In the genomic region with DNA sequence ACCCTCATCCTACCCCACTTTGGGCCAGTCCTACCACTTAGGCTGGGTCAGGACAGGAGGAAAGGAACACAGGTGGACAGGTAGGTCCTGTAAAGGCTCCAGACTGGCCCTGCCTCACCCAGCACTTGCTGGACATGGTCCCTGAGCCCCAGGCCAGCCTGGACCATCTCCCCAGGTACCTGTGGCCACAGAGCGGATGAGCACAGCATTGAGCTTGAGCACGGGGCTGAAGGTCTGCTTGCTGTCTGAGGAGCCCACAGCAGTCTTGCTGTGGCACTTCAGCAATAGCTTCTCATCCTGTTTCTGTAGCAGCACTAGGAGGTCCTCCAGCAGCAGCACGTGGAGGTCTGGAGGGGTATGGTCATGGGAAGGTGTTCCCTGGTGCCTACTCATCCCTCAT, we compare ENCODE assay signal across 33 cellular contexts. TPM values are rescaled to one million over a fixed set of nuclear protein-coding genes. Genes with fewer than 3 reads are reported as not detected.
"Had no signal": no experiment of that assay in that cellular context is flagged by ENCODE, and none has a peak within 500 bp of the region (broad histone marks: within the 10 kb centered on the region; RNA-seq: fewer than 3 reads in every experiment).

No MANE protein-coding gene starts in this region.

- H3K27me3 ChIP-seq: colonic mucosa, esophagus muscularis mucosa, foreskin keratinocyte, gastroesophageal sphincter, heart left ventricle, hepatocyte, right atrium auricular region, sigmoid colon, tibial nerve, upper lobe of right lung, uterus had no signal

- H3K36me3 Mint-ChIP-seq: immature natural killer cell; natural killer cell treated with Interleukin-12 subunit alpha and Interleukin-12 subunit beta and Interleukin-15 and Interleukin-18, amount 100 ng/mL, for 72 hours had no signal

- H3K36me3 ChIP-seq: uterus had no signal

- ATAC-seq: foreskin keratinocyte; gastroesophageal sphincter; heart left ventricle; left ventricle myocardium superior; lower lobe of right lung; natural killer cell treated with Interleukin-12 subunit alpha and Interleukin-12 subunit beta and Interleukin-15 and Interleukin-18, amount 100 ng/mL, for 72 hours; stimulated activated memory B cell treated with anti-CD40 and anti-IgM and Interleukin-4, amounts not matched to agents 10 μg/mL and 1 μg/mL and 100 μg/mL, for 72 hours; stimulated activated naive CD8-positive, alpha-beta T cell treated with anti-CD3 and anti-CD28 coated beads, Interleukin-15, Interleukin-2, amounts not matched to agents 100 U/mL and 50 U/mL, for 24 hours; upper lobe of right lung had no signal

- H3K4me1 ChIP-seq: colonic mucosa, esophagus muscularis mucosa, foreskin keratinocyte, gastroesophageal sphincter, heart left ventricle, lower lobe of right lung, parathyroid adenoma, prostate gland, right atrium auricular region, sigmoid colon, tibial nerve, upper lobe of right lung, uterus had no signal

- H3K9me3 ChIP-seq: colonic mucosa, esophagus muscularis mucosa, gastroesophageal sphincter, heart left ventricle, lower lobe of right lung, prostate gland, right atrium auricular region, sigmoid colon, thoracic aorta, tibial nerve, upper lobe of right lung, uterus had no signal

- H3K27ac ChIP-seq: colonic mucosa, esophagus muscularis mucosa, foreskin keratinocyte, gastroesophageal sphincter, heart left ventricle, hepatocyte, lower lobe of right lung, parathyroid adenoma, prostate gland, right atrium auricular region, sigmoid colon, thoracic aorta, tibial nerve, upper lobe of right lung, uterus had no signal

- DNase-seq: colonic mucosa; effector CD8-positive, alpha-beta T cell; endodermal cell; foreskin keratinocyte; immature natural killer cell; islet precursor cell; kidney glomerular epithelial cell; left ventricle myocardium superior; lower lobe of right lung; naive B cell; sigmoid colon; stimulated activated CD4-positive, alpha-beta T cell treated with anti-CD3 and anti-CD28 coated beads, Interleukin-4, amount 100 ng/mL, for 4 hours; stimulated activated naive CD8-positive, alpha-beta T cell treated with anti-CD3 and anti-CD28 coated beads, Interleukin-15, Interleukin-2, amounts not matched to agents 100 U/mL and 50 U/mL, for 24 hours; substantia nigra; upper lobe of right lung; uterus had no signal

- H3K4me3 Mint-ChIP-seq: dendritic cell treated with granulocyte-macrophage colony-stimulating factor and Interleukin-4, amounts not matched to agents 40 ng/mL and 50 ng/mL, for 4 days; endodermal cell; immature natural killer cell; naive B cell; natural killer cell treated with Interleukin-12 subunit alpha and Interleukin-12 subunit beta and Interleukin-15 and Interleukin-18, amount 100 ng/mL, for 72 hours; neural crest cell; stimulated activated memory B cell treated with anti-CD40 and anti-IgM and Interleukin-4, amounts not matched to agents 10 μg/mL and 1 μg/mL and 100 μg/mL, for 72 hours had no signal

- H3K4me1 Mint-ChIP-seq: endodermal cell; immature natural killer cell; naive B cell; neural crest cell; stimulated activated memory B cell treated with anti-CD40 and anti-IgM and Interleukin-4, amounts not matched to agents 10 μg/mL and 1 μg/mL and 100 μg/mL, for 72 hours had no signal

- H3K4me3 ChIP-seq: colonic mucosa, esophagus muscularis mucosa, gastroesophageal sphincter, heart left ventricle, hepatocyte, lower lobe of right lung, prostate gland, right atrium auricular region, sigmoid colon, thoracic aorta, tibial nerve, upper lobe of right lung, uterus had no signal

- H3K27ac Mint-ChIP-seq: dendritic cell treated with granulocyte-macrophage colony-stimulating factor and Interleukin-4, amounts not matched to agents 40 ng/mL and 50 ng/mL, for 4 days; naive B cell; natural killer cell treated with Interleukin-12 subunit alpha and Interleukin-12 subunit beta and Interleukin-15 and Interleukin-18, amount 100 ng/mL, for 72 hours; stimulated activated memory B cell treated with anti-CD40 and anti-IgM and Interleukin-4, amounts not matched to agents 10 μg/mL and 1 μg/mL and 100 μg/mL, for 72 hours had no signal

- H3K27me3 Mint-ChIP-seq: dendritic cell treated with granulocyte-macrophage colony-stimulating factor and Interleukin-4, amounts not matched to agents 40 ng/mL and 50 ng/mL, for 4 days had no signal

- H3K9me3 Mint-ChIP-seq: dendritic cell treated with granulocyte-macrophage colony-stimulating factor and Interleukin-4, amounts not matched to agents 40 ng/mL and 50 ng/mL, for 4 days; endodermal cell; immature natural killer cell; naive B cell; natural killer cell treated with Interleukin-12 subunit alpha and Interleukin-12 subunit beta and Interleukin-15 and Interleukin-18, amount 100 ng/mL, for 72 hours; neural crest cell; stimulated activated memory B cell treated with anti-CD40 and anti-IgM and Interleukin-4, amounts not matched to agents 10 μg/mL and 1 μg/mL and 100 μg/mL, for 72 hours had no signal

RNA-seq across cellular contexts. Expression of a gene that starts 23.3 kb away (rescaled TPM):
- total RNA-seq: colonic mucosa; endodermal cell; epithelial cell of proximal tubule; esophagus muscularis mucosa; fibroblast of lung; foreskin keratinocyte; hepatocyte; mononuclear cell; natural killer cell treated with Interleukin-12 subunit alpha and Interleukin-12 subunit beta and Interleukin-15 and Interleukin-18, amount 100 ng/mL, for 72 hours; neural crest cell; right atrium auricular region; sigmoid colon; skeletal muscle tissue; thoracic aorta had no signal
- polyA plus RNA-seq: foreskin keratinocyte, hepatocyte, immature natural killer cell had no signal
